In genomic region chr12:76183459-76184186, GRCh38 we compare ENCODE assay signal across 8 cellular contexts.
DNase-seq lines count a peak whose midpoint lies in the region; ATAC-seq and TF ChIP-seq lines count a peak whose summit lies in the region.

No MANE protein-coding gene starts in this region.

- peak; percentile 75 for ATAC-seq in GM19397 (IDR thresholded peaks at IDR 0.05; ENCODE audit: unreplicated experiment)
- peak; percentile 84 for ATAC-seq in HG03280 (IDR thresholded peaks at IDR 0.05; ENCODE audit: unreplicated experiment)
- ATAC-seq in WTC11 = no peak

- CTCF ChIA-PET in WTC11 (lab: Charles Lee) = no interaction called here

- intact Hi-C loops in CD14-positive monocyte (cut with micrococcal nuclease) = no loop called here
- intact Hi-C loops in tibial artery (cut with DNase I; ENCODE audit: low total_unique reads) = no loop called here

- no peak for TF ChIP-seq CTCF in CD14-positive monocyte (IDR thresholded peaks at IDR 0.05)
- TF ChIP-seq CTCF in WTC11 (IDR thresholded peaks at IDR 0.05) = no peak
- no peak for TF ChIP-seq CTCF in tibial artery (IDR thresholded peaks at IDR 0.05)

- H3K36me3 ChIP-seq in tibial artery = no peaks in the 10 kb centered on the region

- H3K4me3 Mint-ChIP-seq in CD14-positive monocyte (no peak overlapping the region), WTC11 (no peak overlapping the region)

- no peak overlapping the region for H3K27ac Mint-ChIP-seq in CD14-positive monocyte
- no peak overlapping the region for H3K27ac Mint-ChIP-seq in WTC11

- H3K4me1 Mint-ChIP-seq in CD14-positive monocyte = peaks cover 11% of the 10 kb centered on the region
- peaks cover 4% of the 10 kb centered on the region for H3K4me1 Mint-ChIP-seq in WTC11

- H3K4me1 ChIP-seq in tibial artery = peaks cover 0 to 11% (median 0%) of the 10 kb centered on the region in 4 donors

- no peak overlapping the region for H3K4me3 ChIP-seq in tibial artery

- POLR2A ChIA-PET in WTC11 (lab: Charles Lee) = no interaction called here

- H3K9me3 ChIP-seq in tibial artery = no peaks in the 10 kb centered on the region

- peaks cover 1 to 16% (median 5%) of the 10 kb centered on the region in 3 donors for H3K27me3 Mint-ChIP-seq in CD14-positive monocyte (ENCODE audit: low read depth in 3 of 3)
- H3K27me3 Mint-ChIP-seq in WTC11 (ENCODE audit: low read depth) = no peaks in the 10 kb centered on the region

- no peak overlapping the region for H3K27ac ChIP-seq in tibial artery

- H3K36me3 Mint-ChIP-seq in CD14-positive monocyte (no peaks in the 10 kb centered on the region), WTC11 (no peaks in the 10 kb centered on the region)

- H3K27me3 ChIP-seq in tibial artery = no peaks in the 10 kb centered on the region

- H3K9me3 Mint-ChIP-seq in CD14-positive monocyte (peaks cover 0 to 9% (median 3%) of the 10 kb centered on the region in 7 donors), WTC11 (no peaks in the 10 kb centered on the region)

- DNase-seq in CD14-positive monocyte (ENCODE audit: low spot score) (peak; percentile 59), islet precursor cell (peak; percentile 76), WTC11 (ENCODE audit: low spot score) (no peak), NAMALWA (ENCODE audit: low spot score) (no peak), tibial artery (no peak)
- DNase-seq in activated CD4-positive, alpha-beta T cell treated with anti-CD3 and anti-CD28 coated beads, Interleukin-2, amount 50 U/mL, for 48 hours = peak; percentile 73 to 81

TF ChIP-seq in WTC11, 78 proteins besides CTCF, POLR2A, EP300 and RAD21:
- TF ChIP-seq ZNF121 (CRISPR knock-in tag; IDR thresholded peaks at IDR 0.05) = no peak
- no peak for TF ChIP-seq TP53 (CRISPR knock-in tag; IDR thresholded peaks at IDR 0.05)
- no peak for TF ChIP-seq ZNF138 (CRISPR knock-in tag; conservative IDR thresholded peaks at IDR 0.05)
- TF ChIP-seq GTF2I (CRISPR knock-in tag; conservative IDR thresholded peaks at IDR 0.05) = no peak
- no peak for TF ChIP-seq USF2 (CRISPR knock-in tag; IDR thresholded peaks at IDR 0.05)
- no peak for TF ChIP-seq CDX4 (CRISPR knock-in tag; IDR thresholded peaks at IDR 0.05; ENCODE audit: borderline replicate concordance)
- TF ChIP-seq ZNF416 (CRISPR knock-in tag; IDR thresholded peaks at IDR 0.05) = no peak
- no peak for TF ChIP-seq SMAD4 (CRISPR knock-in tag; IDR thresholded peaks at IDR 0.05)
- TF ChIP-seq TCF7 (CRISPR knock-in tag; IDR thresholded peaks at IDR 0.05; ENCODE audit: low read depth) = no peak
- no peak for TF ChIP-seq ZNF317 (CRISPR knock-in tag; IDR thresholded peaks at IDR 0.05; ENCODE audit: borderline replicate concordance, low read depth)

Comparison
In these comparisons a context has a peak if more than half of its experiments do, and no peak if none do; other contexts are left out.
1. DNase-seq: peak in CD14-positive monocyte (single experiment), activated CD4-positive, alpha-beta T cell treated with anti-CD3 and anti-CD28 coated beads, Interleukin-2, amount 50 U/mL, for 48 hours (2 of 2) and islet precursor cell (single experiment); none in WTC11 (single experiment), NAMALWA (single experiment) and tibial artery (0 of 2).